Comparison of ENCODE assay signal across 8 cellular contexts in the genomic region with DNA sequence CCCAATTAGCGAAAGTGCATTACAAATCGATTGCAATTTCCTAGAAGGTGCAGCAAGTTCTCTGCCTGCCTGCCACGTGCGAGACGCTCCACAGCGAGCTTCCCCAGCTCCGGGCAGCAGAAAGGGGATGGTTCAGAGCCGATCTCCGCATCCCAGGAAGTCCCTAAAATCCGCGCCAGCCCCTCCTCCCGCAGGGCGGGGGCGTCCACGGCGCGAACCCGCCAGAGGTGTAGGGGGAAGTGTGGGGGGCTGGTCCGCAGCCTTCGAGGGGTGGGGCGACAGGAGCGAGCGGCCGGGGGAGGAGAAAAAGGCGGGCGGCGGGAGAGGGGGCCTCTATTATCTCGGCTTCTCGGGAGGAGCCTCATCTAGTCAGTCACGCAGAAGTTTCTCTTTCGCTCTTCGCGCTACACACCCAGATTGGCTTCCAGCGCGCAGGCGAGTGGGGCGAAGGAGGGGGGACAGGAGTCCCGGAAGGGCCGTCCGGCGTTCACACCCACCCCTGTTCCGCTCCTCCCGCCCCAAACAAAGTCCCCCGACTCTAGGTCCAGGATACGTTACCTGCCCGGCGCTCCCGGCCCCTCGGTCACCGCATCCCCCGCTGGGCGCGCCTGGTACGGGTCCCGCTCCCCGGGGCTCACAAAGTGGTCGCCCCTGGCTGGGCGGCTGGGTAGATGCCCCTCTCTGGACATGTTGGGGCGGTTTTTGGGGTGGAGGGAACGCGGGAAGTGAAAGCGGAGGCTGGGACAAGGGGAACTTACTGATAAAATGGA. TPM values are rescaled to one million over a fixed set of nuclear protein-coding genes. Genes with fewer than 3 reads are reported as not detected.
DNase-seq lines count a peak whose midpoint lies in the region; FAIRE-seq lines count a peak whose summit lies in the region.

No MANE protein-coding gene starts in this region.

- H3K27me3 ChIP-seq in HAP-1 (ENCODE audit: low read depth), result no peaks in the 10 kb centered on the region
- H3K27me3 ChIP-seq in SJCRH30, result no peaks in the 10 kb centered on the region

- peak; percentile 83 for DNase-seq in GDM1 (lab: John Stamatoyannopoulos, UW)
- DNase-seq in HAP-1 (ENCODE audit: low spot score in 2 of 2), result peak; percentile 96 to 97
- DNase-seq in M059J (ENCODE audit: low read depth), result peak; percentile 93
- DNase-seq in SJCRH30, result peak; percentile 95
- peak; percentile 88 for DNase-seq in activated naive CD4-positive, alpha-beta T cell treated with Interleukin-2 at 50 U/mL for 16 hours
- peak; percentile 74 to 76 for DNase-seq in frontal cortex (ENCODE audit: low spot score in 2 of 2)
- peak in 53 of 56 donors; percentile 33 to 90 (median 76) for DNase-seq in nucleus accumbens (lab: John Stamatoyannopoulos, UW)

- H3K27ac ChIP-seq in SJCRH30 (peak overlapping the region; percentile 100), temporal lobe (ENCODE audit: low read depth, low read length) (peak overlapping the region; percentile 98)

- H3K36me3 ChIP-seq in HAP-1 (replicated peaks) (no peaks in the 10 kb centered on the region), SJCRH30 (no peaks in the 10 kb centered on the region)

- in situ Hi-C loops in HAP-1 (cut with MboI; ENCODE audit: low sequenced_read_pairs), result loop anchor here (25.0 kb wide), 2 partner anchors 246 to 546 kb away; no protein-coding TSS in a partner anchor

- H3K9me3 ChIP-seq in HAP-1, result no peaks in the 10 kb centered on the region
- no peaks in the 10 kb centered on the region for H3K9me3 ChIP-seq in SJCRH30 (replicated peaks)

- H3K4me3 ChIP-seq in HAP-1 (peak overlapping the region; percentile 86), SJCRH30 (peak overlapping the region; percentile 97)

- H3K4me1 ChIP-seq in HAP-1, result peaks cover 47% of the 10 kb centered on the region
- no peaks in the 10 kb centered on the region for H3K4me1 ChIP-seq in SJCRH30

- FAIRE-seq in frontal cortex (lab: Jason Lieb, UNC), result no peak

RNA-seq across cellular contexts. Expression of gene NR4A2, which starts 9.1 kb away (rescaled TPM):
- total RNA-seq in M059J (2014; rRNA removed; shearing (Covaris generic)), result 0.20 TPM in 1 of 2 replicates, not detected in the other
- total RNA-seq in SJCRH30 (2014; rRNA removed; shearing (Covaris generic)), result 0.46 and 0.51 TPM in 2 replicates
- total RNA-seq in frontal cortex, result 15.1 TPM
- 6.1 TPM for total RNA-seq in temporal lobe

Comparison
In these comparisons a context has a peak if more than half of its experiments do, and no peak if none do; other contexts are left out.
1. Peak in every context shown above with its lines: DNase-seq, H3K4me3 ChIP-seq and H3K27ac ChIP-seq.